ENCODE assay signal across 1 cellular context in the genomic region with DNA sequence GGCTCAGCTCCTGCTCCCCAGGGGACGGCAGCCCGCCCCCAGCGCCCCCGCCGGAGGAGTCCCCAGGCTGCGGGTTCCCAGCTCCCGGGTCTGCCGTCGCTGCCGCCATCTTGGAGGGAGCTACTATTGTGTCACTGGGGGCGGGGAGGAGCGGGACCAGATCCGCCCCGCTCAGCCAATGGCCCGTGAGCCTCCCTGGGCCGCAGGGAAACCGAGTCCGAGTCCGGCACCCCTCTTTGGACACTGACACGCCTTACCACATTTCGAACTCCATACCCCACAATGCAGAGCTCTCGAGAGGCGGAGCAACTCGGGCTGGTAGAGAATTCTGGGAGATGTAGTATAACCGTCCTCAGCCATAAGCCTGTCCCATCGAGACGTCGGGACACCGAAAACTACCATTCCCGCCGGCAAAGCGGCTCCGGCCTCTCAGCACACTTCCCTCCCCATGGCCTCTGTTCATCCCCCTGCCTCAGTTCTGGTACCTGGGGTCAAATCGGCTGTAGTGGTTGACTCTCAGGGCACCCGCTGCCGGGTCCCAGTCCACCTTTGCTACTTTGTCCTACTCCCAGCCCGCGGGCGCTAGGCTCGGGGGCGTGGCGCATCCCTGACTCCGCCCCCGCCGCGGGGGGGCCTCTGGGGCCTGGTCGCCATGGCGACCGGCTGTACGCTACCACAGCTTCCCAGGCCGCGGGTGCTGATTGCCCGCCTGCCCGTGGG.
TF ChIP-seq lines count a peak whose summit lies in the region.

A gene (minus strand): TSS at position 133 of the 720 bp plus-strand sequence. CDS start 24 bp downstream, at position 109.
A gene with protein sequence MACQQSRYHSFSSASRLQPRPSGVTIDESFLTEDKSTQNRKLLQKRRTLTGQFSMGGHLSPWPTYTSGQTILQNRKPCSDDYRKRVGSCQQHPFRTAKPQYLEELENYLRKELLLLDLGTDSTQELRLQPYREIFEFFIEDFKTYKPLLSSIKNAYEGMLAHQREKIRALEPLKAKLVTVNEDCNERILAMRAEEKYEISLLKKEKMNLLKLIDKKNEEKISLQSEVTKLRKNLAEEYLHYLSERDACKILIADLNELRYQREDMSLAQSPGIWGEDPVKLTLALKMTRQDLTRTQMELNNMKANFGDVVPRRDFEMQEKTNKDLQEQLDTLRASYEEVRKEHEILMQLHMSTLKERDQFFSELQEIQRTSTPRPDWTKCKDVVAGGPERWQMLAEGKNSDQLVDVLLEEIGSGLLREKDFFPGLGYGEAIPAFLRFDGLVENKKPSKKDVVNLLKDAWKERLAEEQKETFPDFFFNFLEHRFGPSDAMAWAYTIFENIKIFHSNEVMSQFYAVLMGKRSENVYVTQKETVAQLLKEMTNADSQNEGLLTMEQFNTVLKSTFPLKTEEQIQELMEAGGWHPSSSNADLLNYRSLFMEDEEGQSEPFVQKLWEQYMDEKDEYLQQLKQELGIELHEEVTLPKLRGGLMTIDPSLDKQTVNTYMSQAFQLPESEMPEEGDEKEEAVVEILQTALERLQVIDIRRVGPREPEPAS (plus strand): TSS at position 462 of the 720 bp plus-strand sequence. CDS start 261 bp downstream, outside the sequence.

TF ChIP-seq in HepG2, 621 proteins besides CTCF, POLR2A, EP300 and RAD21 (continued from another document and continues in another):
- TF ChIP-seq, protein P1, sequence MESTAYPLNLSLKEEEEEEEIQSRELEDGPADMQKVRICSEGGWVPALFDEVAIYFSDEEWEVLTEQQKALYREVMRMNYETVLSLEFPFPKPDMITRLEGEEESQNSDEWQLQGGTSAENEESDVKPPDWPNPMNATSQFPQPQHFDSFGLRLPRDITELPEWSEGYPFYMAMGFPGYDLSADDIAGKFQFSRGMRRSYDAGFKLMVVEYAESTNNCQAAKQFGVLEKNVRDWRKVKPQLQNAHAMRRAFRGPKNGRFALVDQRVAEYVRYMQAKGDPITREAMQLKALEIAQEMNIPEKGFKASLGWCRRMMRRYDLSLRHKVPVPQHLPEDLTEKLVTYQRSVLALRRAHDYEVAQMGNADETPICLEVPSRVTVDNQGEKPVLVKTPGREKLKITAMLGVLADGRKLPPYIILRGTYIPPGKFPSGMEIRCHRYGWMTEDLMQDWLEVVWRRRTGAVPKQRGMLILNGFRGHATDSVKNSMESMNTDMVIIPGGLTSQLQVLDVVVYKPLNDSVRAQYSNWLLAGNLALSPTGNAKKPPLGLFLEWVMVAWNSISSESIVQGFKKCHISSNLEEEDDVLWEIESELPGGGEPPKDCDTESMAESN (CRISPR knock-in tag; conservative IDR thresholded peaks at IDR 0.05), result 0 out of 2 replicates have a peak, but pooled peaks have one; percentile 13
- TF ChIP-seq, protein P2, sequence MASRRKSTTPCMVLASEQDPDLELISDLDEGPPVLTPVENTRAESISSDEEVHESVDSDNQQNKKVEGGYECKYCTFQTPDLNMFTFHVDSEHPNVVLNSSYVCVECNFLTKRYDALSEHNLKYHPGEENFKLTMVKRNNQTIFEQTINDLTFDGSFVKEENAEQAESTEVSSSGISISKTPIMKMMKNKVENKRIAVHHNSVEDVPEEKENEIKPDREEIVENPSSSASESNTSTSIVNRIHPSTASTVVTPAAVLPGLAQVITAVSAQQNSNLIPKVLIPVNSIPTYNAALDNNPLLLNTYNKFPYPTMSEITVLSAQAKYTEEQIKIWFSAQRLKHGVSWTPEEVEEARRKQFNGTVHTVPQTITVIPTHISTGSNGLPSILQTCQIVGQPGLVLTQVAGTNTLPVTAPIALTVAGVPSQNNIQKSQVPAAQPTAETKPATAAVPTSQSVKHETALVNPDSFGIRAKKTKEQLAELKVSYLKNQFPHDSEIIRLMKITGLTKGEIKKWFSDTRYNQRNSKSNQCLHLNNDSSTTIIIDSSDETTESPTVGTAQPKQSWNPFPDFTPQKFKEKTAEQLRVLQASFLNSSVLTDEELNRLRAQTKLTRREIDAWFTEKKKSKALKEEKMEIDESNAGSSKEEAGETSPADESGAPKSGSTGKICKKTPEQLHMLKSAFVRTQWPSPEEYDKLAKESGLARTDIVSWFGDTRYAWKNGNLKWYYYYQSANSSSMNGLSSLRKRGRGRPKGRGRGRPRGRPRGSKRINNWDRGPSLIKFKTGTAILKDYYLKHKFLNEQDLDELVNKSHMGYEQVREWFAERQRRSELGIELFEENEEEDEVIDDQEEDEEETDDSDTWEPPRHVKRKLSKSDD (CRISPR knock-in tag; IDR thresholded peaks at IDR 0.05; ENCODE audit: low read depth), result 0 out of 2 replicates have a peak, but pooled peaks have one; percentile 36
- TF ChIP-seq, protein P3, sequence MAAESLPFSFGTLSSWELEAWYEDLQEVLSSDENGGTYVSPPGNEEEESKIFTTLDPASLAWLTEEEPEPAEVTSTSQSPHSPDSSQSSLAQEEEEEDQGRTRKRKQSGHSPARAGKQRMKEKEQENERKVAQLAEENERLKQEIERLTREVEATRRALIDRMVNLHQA (CRISPR knock-in tag; IDR thresholded peaks at IDR 0.05), result no peak
- TF ChIP-seq, protein P4, sequence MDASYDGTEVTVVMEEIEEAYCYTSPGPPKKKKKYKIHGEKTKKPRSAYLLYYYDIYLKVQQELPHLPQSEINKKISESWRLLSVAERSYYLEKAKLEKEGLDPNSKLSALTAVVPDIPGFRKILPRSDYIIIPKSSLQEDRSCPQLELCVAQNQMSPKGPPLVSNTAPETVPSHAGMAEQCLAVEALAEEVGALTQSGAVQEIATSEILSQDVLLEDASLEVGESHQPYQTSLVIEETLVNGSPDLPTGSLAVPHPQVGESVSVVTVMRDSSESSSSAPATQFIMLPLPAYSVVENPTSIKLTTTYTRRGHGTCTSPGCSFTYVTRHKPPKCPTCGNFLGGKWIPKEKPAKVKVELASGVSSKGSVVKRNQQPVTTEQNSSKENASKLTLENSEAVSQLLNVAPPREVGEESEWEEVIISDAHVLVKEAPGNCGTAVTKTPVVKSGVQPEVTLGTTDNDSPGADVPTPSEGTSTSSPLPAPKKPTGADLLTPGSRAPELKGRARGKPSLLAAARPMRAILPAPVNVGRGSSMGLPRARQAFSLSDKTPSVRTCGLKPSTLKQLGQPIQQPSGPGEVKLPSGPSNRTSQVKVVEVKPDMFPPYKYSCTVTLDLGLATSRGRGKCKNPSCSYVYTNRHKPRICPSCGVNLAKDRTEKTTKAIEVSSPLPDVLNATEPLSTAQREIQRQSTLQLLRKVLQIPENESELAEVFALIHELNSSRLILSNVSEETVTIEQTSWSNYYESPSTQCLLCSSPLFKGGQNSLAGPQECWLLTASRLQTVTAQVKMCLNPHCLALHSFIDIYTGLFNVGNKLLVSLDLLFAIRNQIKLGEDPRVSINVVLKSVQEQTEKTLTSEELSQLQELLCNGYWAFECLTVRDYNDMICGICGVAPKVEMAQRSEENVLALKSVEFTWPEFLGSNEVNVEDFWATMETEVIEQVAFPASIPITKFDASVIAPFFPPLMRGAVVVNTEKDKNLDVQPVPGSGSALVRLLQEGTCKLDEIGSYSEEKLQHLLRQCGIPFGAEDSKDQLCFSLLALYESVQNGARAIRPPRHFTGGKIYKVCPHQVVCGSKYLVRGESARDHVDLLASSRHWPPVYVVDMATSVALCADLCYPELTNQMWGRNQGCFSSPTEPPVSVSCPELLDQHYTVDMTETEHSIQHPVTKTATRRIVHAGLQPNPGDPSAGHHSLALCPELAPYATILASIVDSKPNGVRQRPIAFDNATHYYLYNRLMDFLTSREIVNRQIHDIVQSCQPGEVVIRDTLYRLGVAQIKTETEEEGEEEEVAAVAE (CRISPR knock-in tag; IDR thresholded peaks at IDR 0.05; ENCODE audit: borderline replicate concordance), result peak; percentile 52; the same call in 1 of the 2 replicates
- TF ChIP-seq HNRNPK (IDR thresholded peaks at IDR 0.05; ENCODE audit: low read depth, low read length, poor library complexity, severe bottlenecking), result no peak
- no peak for TF ChIP-seq RXRB (CRISPR knock-in tag; IDR thresholded peaks at IDR 0.05; ENCODE audit: borderline replicate concordance)
- TF ChIP-seq ZNF564 (CRISPR knock-in tag; IDR thresholded peaks at IDR 0.05), result peak; percentile 23; the same call in 1 of the 2 replicates
- no peak for TF ChIP-seq ZKSCAN5 (CRISPR knock-in tag; IDR thresholded peaks at IDR 0.05)
- TF ChIP-seq, protein P5, sequence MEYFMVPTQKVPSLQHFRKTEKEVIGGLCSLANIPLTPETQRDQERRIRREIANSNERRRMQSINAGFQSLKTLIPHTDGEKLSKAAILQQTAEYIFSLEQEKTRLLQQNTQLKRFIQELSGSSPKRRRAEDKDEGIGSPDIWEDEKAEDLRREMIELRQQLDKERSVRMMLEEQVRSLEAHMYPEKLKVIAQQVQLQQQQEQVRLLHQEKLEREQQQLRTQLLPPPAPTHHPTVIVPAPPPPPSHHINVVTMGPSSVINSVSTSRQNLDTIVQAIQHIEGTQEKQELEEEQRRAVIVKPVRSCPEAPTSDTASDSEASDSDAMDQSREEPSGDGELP (IDR thresholded peaks at IDR 0.05; ENCODE audit: borderline replicate concordance, low read depth), result no peak; the same call in 1 of the 2 replicates
- no peak for TF ChIP-seq ZMYM2 (CRISPR knock-in tag; IDR thresholded peaks at IDR 0.05)
- TF ChIP-seq, protein P6, sequence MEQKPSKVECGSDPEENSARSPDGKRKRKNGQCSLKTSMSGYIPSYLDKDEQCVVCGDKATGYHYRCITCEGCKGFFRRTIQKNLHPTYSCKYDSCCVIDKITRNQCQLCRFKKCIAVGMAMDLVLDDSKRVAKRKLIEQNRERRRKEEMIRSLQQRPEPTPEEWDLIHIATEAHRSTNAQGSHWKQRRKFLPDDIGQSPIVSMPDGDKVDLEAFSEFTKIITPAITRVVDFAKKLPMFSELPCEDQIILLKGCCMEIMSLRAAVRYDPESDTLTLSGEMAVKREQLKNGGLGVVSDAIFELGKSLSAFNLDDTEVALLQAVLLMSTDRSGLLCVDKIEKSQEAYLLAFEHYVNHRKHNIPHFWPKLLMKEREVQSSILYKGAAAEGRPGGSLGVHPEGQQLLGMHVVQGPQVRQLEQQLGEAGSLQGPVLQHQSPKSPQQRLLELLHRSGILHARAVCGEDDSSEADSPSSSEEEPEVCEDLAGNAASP (CRISPR knock-in tag; IDR thresholded peaks at IDR 0.05; ENCODE audit: borderline replicate concordance), result peak; percentile 62; the same call in 1 of the 2 replicates
- TF ChIP-seq FOXO1 (CRISPR knock-in tag; IDR thresholded peaks at IDR 0.05), result peak; percentile 1; the same call in 1 of the 2 replicates
- peak; percentile 91; the same call in 1 of the 2 replicates for TF ChIP-seq ZNF747 (CRISPR knock-in tag; IDR thresholded peaks at IDR 0.05; ENCODE audit: borderline replicate concordance)
- TF ChIP-seq PHB2 (IDR thresholded peaks at IDR 0.05; ENCODE audit: partially characterized antibody), result no peak
- TF ChIP-seq SPEN (CRISPR knock-in tag; IDR thresholded peaks at IDR 0.05; ENCODE audit: low read depth), result peak; percentile 72
- TF ChIP-seq ZNF720 (CRISPR knock-in tag; IDR thresholded peaks at IDR 0.05), result no peak
- TF ChIP-seq, protein P7, sequence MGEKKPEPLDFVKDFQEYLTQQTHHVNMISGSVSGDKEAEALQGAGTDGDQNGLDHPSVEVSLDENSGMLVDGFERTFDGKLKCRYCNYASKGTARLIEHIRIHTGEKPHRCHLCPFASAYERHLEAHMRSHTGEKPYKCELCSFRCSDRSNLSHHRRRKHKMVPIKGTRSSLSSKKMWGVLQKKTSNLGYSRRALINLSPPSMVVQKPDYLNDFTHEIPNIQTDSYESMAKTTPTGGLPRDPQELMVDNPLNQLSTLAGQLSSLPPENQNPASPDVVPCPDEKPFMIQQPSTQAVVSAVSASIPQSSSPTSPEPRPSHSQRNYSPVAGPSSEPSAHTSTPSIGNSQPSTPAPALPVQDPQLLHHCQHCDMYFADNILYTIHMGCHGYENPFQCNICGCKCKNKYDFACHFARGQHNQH (CRISPR knock-in tag; IDR thresholded peaks at IDR 0.05), result peak; percentile 18; the same call in 1 of the 2 replicates
- TF ChIP-seq SIX1 (CRISPR knock-in tag; IDR thresholded peaks at IDR 0.05; ENCODE audit: borderline replicate concordance), result no peak; the same call in 1 of the 2 replicates
- no peak; the same call in 1 of the 2 replicates for TF ChIP-seq ZNF431 (CRISPR knock-in tag; IDR thresholded peaks at IDR 0.05; ENCODE audit: borderline replicate concordance, low read depth)
- TF ChIP-seq, protein P8, sequence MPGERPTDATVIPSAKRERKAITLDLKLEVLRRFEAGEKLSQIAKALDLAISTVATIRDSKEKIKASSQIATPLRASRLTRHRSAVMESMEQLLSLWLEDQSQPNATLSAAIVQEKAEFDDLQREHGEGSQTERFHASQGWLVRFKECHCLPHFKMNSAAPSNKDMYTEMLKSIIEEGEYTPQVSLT (CRISPR knock-in tag; IDR thresholded peaks at IDR 0.05; ENCODE audit: borderline replicate concordance, low read depth), result no peak
- TF ChIP-seq, protein P9, sequence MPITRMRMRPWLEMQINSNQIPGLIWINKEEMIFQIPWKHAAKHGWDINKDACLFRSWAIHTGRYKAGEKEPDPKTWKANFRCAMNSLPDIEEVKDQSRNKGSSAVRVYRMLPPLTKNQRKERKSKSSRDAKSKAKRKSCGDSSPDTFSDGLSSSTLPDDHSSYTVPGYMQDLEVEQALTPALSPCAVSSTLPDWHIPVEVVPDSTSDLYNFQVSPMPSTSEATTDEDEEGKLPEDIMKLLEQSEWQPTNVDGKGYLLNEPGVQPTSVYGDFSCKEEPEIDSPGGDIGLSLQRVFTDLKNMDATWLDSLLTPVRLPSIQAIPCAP (CRISPR knock-in tag; IDR thresholded peaks at IDR 0.05; ENCODE audit: low read depth), result no peak
- peak; percentile 98 for TF ChIP-seq THAP11 (CRISPR knock-in tag; IDR thresholded peaks at IDR 0.05)
- TF ChIP-seq, protein P10, sequence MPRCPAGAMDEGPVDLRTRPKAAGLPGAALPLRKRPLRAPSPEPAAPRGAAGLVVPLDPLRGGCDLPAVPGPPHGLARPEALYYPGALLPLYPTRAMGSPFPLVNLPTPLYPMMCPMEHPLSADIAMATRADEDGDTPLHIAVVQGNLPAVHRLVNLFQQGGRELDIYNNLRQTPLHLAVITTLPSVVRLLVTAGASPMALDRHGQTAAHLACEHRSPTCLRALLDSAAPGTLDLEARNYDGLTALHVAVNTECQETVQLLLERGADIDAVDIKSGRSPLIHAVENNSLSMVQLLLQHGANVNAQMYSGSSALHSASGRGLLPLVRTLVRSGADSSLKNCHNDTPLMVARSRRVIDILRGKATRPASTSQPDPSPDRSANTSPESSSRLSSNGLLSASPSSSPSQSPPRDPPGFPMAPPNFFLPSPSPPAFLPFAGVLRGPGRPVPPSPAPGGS (CRISPR knock-in tag; IDR thresholded peaks at IDR 0.05), result peak; percentile 92
- no peak for TF ChIP-seq ZNF557 (CRISPR knock-in tag; IDR thresholded peaks at IDR 0.05)
- TF ChIP-seq SMC3 (IDR thresholded peaks at IDR 0.05; ENCODE audit: low read length), result no peak
- TF ChIP-seq HOXA5 (CRISPR knock-in tag; IDR thresholded peaks at IDR 0.05), result peak; percentile 48; the same call in 1 of the 2 replicates
- TF ChIP-seq, protein P11, sequence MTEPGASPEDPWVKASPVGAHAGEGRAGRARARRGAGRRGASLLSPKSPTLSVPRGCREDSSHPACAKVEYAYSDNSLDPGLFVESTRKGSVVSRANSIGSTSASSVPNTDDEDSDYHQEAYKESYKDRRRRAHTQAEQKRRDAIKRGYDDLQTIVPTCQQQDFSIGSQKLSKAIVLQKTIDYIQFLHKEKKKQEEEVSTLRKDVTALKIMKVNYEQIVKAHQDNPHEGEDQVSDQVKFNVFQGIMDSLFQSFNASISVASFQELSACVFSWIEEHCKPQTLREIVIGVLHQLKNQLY (CRISPR knock-in tag; IDR thresholded peaks at IDR 0.05), result no peak
- no peak for TF ChIP-seq ZNF75D (CRISPR knock-in tag; IDR thresholded peaks at IDR 0.05; ENCODE audit: borderline replicate concordance)
